In the genomic region with DNA sequence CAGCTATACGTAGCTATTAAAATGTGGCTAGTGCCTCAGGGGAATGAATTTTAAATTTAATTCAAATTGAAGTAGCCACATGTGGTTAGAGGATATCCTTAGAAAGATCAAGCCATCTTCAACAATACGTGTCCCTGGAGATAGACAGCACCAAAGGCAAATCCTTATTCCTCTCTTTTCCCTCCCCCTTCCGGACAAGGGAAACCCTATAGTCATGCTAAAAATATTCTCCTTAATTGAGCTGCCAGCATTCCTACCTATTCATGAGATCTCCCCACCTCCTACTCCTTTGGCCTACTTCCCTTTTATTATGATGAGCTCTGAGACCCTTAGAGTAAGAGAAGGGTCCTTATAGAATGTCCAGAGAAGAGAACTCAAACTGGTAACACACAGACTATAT, we compare ENCODE assay signal across 26 cellular contexts. TPM values are rescaled to one million over a fixed set of nuclear protein-coding genes. Genes with fewer than 3 reads are reported as not detected.
A peak's percentile ranks its signal among the peaks of the same experiment; 100 is the strongest.
DNase-seq lines count a peak whose midpoint lies in the region; ATAC-seq and TF ChIP-seq lines count a peak whose summit lies in the region.
"Had no signal": no experiment of that assay in that cellular context is flagged by ENCODE, and none has a peak within 500 bp of the region (broad histone marks: within the 10 kb centered on the region; RNA-seq: fewer than 3 reads in every experiment).

No MANE protein-coding gene starts in this region.

- H3K27ac ChIP-seq in A673 (ENCODE audit: low read depth, low read length, poor library complexity, severe bottlenecking) (no peak overlapping the region), GM23248 (no peak overlapping the region)
- peak overlapping the region in 10 of 11 experiments; percentile 37 to 86 (median 79); a peak in 16 of 22 replicates for H3K27ac ChIP-seq in BLaER1 treated with 17β-estradiol and CSF1 and Interleukin-3, amounts not matched to agents 10 nM and 100 nM
- H3K27ac ChIP-seq: cardiac muscle cell, epithelial cell of prostate, hepatocyte, RWPE1 had no signal

- H3K36me3 Mint-ChIP-seq in T-helper 17 cell (ENCODE audit: low read depth) = peaks cover 43% of the 10 kb centered on the region
- H3K36me3 Mint-ChIP-seq in effector memory CD8-positive, alpha-beta T cell (ENCODE audit: insufficient read depth) = peaks cover 95% of the 10 kb centered on the region

- peaks cover 8 to 99% (median 58%) of the 10 kb centered on the region in 11 experiments; a peak in 21 of 22 replicates for H4K20me1 ChIP-seq in BLaER1 treated with 17β-estradiol and CSF1 and Interleukin-3, amounts not matched to agents 10 nM and 100 nM
- no peaks in the 10 kb centered on the region for H4K20me1 ChIP-seq in GM23248 (ENCODE audit: insufficient read depth)

- peak overlapping the region; percentile 81 for H3K4me3 Mint-ChIP-seq in T-helper 17 cell
- peak overlapping the region in 1 of 2 donors; percentile 100 for H3K4me3 Mint-ChIP-seq in effector memory CD8-positive, alpha-beta T cell

- no peaks in the 10 kb centered on the region for H3K9me3 Mint-ChIP-seq in effector memory CD8-positive, alpha-beta T cell

- H3K9ac ChIP-seq in BLaER1 treated with 17β-estradiol and CSF1 and Interleukin-3, amounts not matched to agents 10 nM and 100 nM = peak overlapping the region in 3 of 11 experiments; percentile 34 to 54 (median 47); a peak in 3 of 22 replicates
- H3K9ac ChIP-seq in GM23248 = no peak overlapping the region

- WGBS in GM23248 (ENCODE audit: low coverage in 1 of 2, low lambda C conversion rate in 2 of 2, missing lambda C conversion rate in 2 of 2), 2 experiments = 28 to 37% methylated on average over 3 of the region's 3 CpGs

- H3K4me3 ChIP-seq in A673 (ENCODE audit: low read depth, low read length, poor library complexity, severe bottlenecking) (no peak overlapping the region), GM23248 (no peak overlapping the region)
- H3K4me3 ChIP-seq in BLaER1 treated with 17β-estradiol and CSF1 and Interleukin-3, amounts not matched to agents 10 nM and 100 nM = peak overlapping the region in 3 of 10 experiments; percentile 3 to 39 (median 5); a peak in 3 of 20 replicates
- H3K4me3 ChIP-seq: cardiac muscle cell, hepatocyte had no signal

- no peak for ATAC-seq in T-helper 17 cell
- no peak for ATAC-seq in effector memory CD8-positive, alpha-beta T cell (replicated peaks)

- no peaks in the 10 kb centered on the region for H3K36me3 ChIP-seq in A673 (ENCODE audit: insufficient read depth, low read length, poor library complexity, severe bottlenecking)
- H3K36me3 ChIP-seq in BLaER1 treated with 17β-estradiol and CSF1 and Interleukin-3, amounts not matched to agents 10 nM and 100 nM = peaks cover 91 to 98% (median 95%) of the 10 kb centered on the region in 11 experiments
- H3K36me3 ChIP-seq in GM23248 (ENCODE audit: low read depth) = no peaks in the 10 kb centered on the region
- H3K36me3 ChIP-seq: cardiac muscle cell had no signal

- peak overlapping the region; percentile 49 to 95 (median 62) for H3K4me2 ChIP-seq in BLaER1 treated with 17β-estradiol and CSF1 and Interleukin-3, amounts not matched to agents 10 nM and 100 nM
- H3K4me2 ChIP-seq in GM23248 (ENCODE audit: unreplicated experiment) = no peak overlapping the region
- H3K4me2 ChIP-seq: hepatocyte had no signal

- H2AFZ ChIP-seq in GM23248 = no peak overlapping the region
- H2AFZ ChIP-seq: hepatocyte had no signal

- H3K27me3 Mint-ChIP-seq in T-helper 17 cell = no peaks in the 10 kb centered on the region
- H3K27me3 Mint-ChIP-seq in effector memory CD8-positive, alpha-beta T cell = no peaks in the 10 kb centered on the region

- no peaks in the 10 kb centered on the region for H3K4me1 ChIP-seq in A673 (ENCODE audit: insufficient read depth, low read length, poor library complexity, severe bottlenecking)
- H3K4me1 ChIP-seq in BLaER1 treated with 17β-estradiol and CSF1 and Interleukin-3, amounts not matched to agents 10 nM and 100 nM = peaks cover 80 to 100% (median 98%) of the 10 kb centered on the region in 10 experiments
- H3K4me1 ChIP-seq in GM23248 (ENCODE audit: insufficient read depth) = no peaks in the 10 kb centered on the region

- TF ChIP-seq CTCF in A673 (conservative IDR thresholded peaks at IDR 0.05; ENCODE audit: low read depth, low read length) = no peak

- intact Hi-C loops in A673 (cut with micrococcal nuclease; ENCODE audit: unreplicated experiment) = no loop called here

- H3K79me2 ChIP-seq in GM23248 (ENCODE audit: insufficient read depth) = no peaks in the 10 kb centered on the region
- H3K79me2 ChIP-seq: hepatocyte had no signal

- in situ Hi-C loops in GM23248 (cut with MboI) = no loop called here

- H3F3A ChIP-seq in GM23248 (ENCODE audit: insufficient read depth) = no peaks in the 10 kb centered on the region

- no TSS peak for BruUV-seq in A673 (replicated peaks; lab: Mats Ljungman, UMichigan)

- H3K27ac Mint-ChIP-seq in T-helper 17 cell = peak overlapping the region; percentile 100
- peak overlapping the region; percentile 88 to 95 for H3K27ac Mint-ChIP-seq in effector memory CD8-positive, alpha-beta T cell

- CTCF ChIA-PET in A673 (lab: Charles Lee) = no interaction called here

- H3K9me3 ChIP-seq in A673 (ENCODE audit: low read depth, low read length, poor library complexity, severe bottlenecking) (no peaks in the 10 kb centered on the region), T-helper 17 cell (ENCODE audit: control insufficient read depth, low read length, poor library complexity, severe bottlenecking) (no peaks in the 10 kb centered on the region), GM23248 (ENCODE audit: low read depth) (no peaks in the 10 kb centered on the region)
- peaks cover 0 to 30% (median 9%) of the 10 kb centered on the region in 11 experiments; a peak in 11 of 22 replicates for H3K9me3 ChIP-seq in BLaER1 treated with 17β-estradiol and CSF1 and Interleukin-3, amounts not matched to agents 10 nM and 100 nM (replicated peaks in 1 of 11)

- H3K4me1 Mint-ChIP-seq in T-helper 17 cell = peaks cover 90% of the 10 kb centered on the region
- H3K4me1 Mint-ChIP-seq in effector memory CD8-positive, alpha-beta T cell (ENCODE audit: low read depth in 2 of 2) = peaks cover 90 to 99% of the 10 kb centered on the region in 2 donors

- H3K9me2 ChIP-seq in GM23248 (ENCODE audit: insufficient read depth) = no peaks in the 10 kb centered on the region

- POLR2A ChIA-PET in A673 (lab: Charles Lee; ENCODE audit: low non-redundant PET) = no interaction called here

- DNase-seq in A673 (ENCODE audit: low spot score) (peak; percentile 32), T-helper 17 cell (no peak), GM23248 (no peak), DMS 273 (lab: John Stamatoyannopoulos, UW; ENCODE audit: unreplicated experiment) (no peak), NOMO-1 treated with DMSO at 0.1 percent for 48 hours (lab: John Stamatoyannopoulos, UW; ENCODE audit: unreplicated experiment) (no peak), anterior cingulate cortex (lab: John Stamatoyannopoulos, UW) (no peak)
- DNase-seq in effector memory CD8-positive, alpha-beta T cell = no peak
- DNase-seq: activated CD4-positive, alpha-beta T cell treated with anti-CD3 and anti-CD28 coated beads, Interleukin-2, amount 50 U/mL, for 1 hour; activated T-cell treated with anti-CD3 and anti-CD28 coated beads, Interleukin-2, amount 50 U/mL, for 1 hour; amniotic stem cell; dermis blood vessel endothelial cell; kidney; MM.1S; NCI-H1436 treated with DMSO at 0.1 percent for 48 hours; NCI-H510A treated with DMSO at 0.1 percent for 48 hours; stimulated activated CD4-positive, alpha-beta T cell treated with anti-CD3 and anti-CD28 coated beads, Interleukin-4, amount 100 ng/mL, for 4 hours had no signal

- no peaks in the 10 kb centered on the region for H3K27me3 ChIP-seq in A673 (replicated peaks; ENCODE audit: insufficient read depth, low read depth, low read length, poor library complexity)
- H3K27me3 ChIP-seq in BLaER1 treated with 17β-estradiol and CSF1 and Interleukin-3, amounts not matched to agents 10 nM and 100 nM = no peaks in the 10 kb centered on the region
- peaks cover 23% of the 10 kb centered on the region; the same call in 1 of the 2 replicates for H3K27me3 ChIP-seq in GM23248 (replicated peaks; ENCODE audit: insufficient read depth)
- H3K27me3 ChIP-seq: cardiac muscle cell, hepatocyte had no signal

RNA-seq across cellular contexts. Expression of gene LCP2, which starts 11.0 kb away (rescaled TPM):
- total RNA-seq in A673 (2021) = not detected in 2 replicates
- 100 to 1,000 TPM; 304 to 333 TPM for total RNA-seq in T-helper 17 cell
- total RNA-seq in GM23248 (2014; rRNA removed; shearing (Covaris generic)) = not detected in 2 replicates
- polyA plus RNA-seq in GM23248 (2016; fragmentation: Nextera tagmentation; extraction: Ambion mirVana) = not detected in 2 replicates
- total RNA-seq: cardiac muscle cell, fibroblast of villous mesenchyme, osteocyte had no signal
- polyA plus RNA-seq: cardiac muscle cell, hepatocyte had no signal

RNA-seq across cellular contexts. Expression of gene C5orf58, which starts 53.7 kb away (rescaled TPM):
- total RNA-seq in A673 (2021) (not detected in 2 replicates), T-helper 17 cell (not detected)
- total RNA-seq in GM23248 (2014; rRNA removed; shearing (Covaris generic)) = not detected in 2 replicates
- not detected in 2 replicates for polyA plus RNA-seq in GM23248 (2016; fragmentation: Nextera tagmentation; extraction: Ambion mirVana)
- total RNA-seq: cardiac muscle cell, dermis blood vessel endothelial cell, fibroblast of villous mesenchyme, hepatocyte, kidney, lung microvascular endothelial cell, myocyte, osteocyte, urinary bladder had no signal
- polyA plus RNA-seq: cardiac muscle cell had no signal

Comparison
In these comparisons a context has a peak if more than half of its experiments do, and no peak if none do; other contexts are left out.
1. H3K27ac ChIP-seq: peak in BLaER1 treated with 17β-estradiol and CSF1 and Interleukin-3, amounts not matched to agents 10 nM and 100 nM (10 of 11); none in A673 (single experiment) and GM23248 (single experiment).
2. RNA of gene LCP2, which starts 11.0 kb away (total RNA-seq): 304 to 333 TPM in T-helper 17 cell; not detected in A673 and not detected in GM23248; every median in the first group is over 100 times any median in the second.